Comparison of ENCODE assay signal across 20 cellular contexts in the genomic region with DNA sequence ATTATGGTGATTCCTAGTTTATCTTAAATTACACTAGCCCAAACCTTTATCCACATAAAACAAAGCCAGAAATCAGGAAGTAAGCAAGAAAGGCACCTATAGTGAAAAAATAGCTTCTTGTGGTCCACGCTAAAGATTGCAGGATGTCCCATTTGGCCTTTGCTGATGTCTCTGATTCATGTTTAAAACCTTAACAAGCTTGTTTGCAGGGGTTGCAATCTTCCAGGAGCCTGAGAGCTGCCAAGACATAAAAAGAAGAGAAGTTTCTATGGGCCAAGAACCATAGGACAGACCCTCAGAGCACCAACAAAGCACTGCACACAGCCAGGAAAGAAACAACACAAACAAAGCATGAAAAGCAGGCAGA. TPM values are rescaled to one million over a fixed set of nuclear protein-coding genes. Genes with fewer than 3 reads are reported as not detected.
DNase-seq lines count a peak whose midpoint lies in the region; ATAC-seq and TF ChIP-seq lines count a peak whose summit lies in the region.
"Had no signal": no experiment of that assay in that cellular context is flagged by ENCODE, and none has a peak within 500 bp of the region (broad histone marks: within the 10 kb centered on the region; RNA-seq: fewer than 3 reads in every experiment).

No MANE protein-coding gene starts in this region.

- intact Hi-C loops in activated CD8-positive, alpha-beta T cell treated with anti-CD3 and anti-CD28 coated beads for 36 hours (cut with micrococcal nuclease), result no loop called here
- intact Hi-C loops in upper lobe of right lung (cut with DNase I), result no loop called here

- no peak for ATAC-seq in activated CD8-positive, alpha-beta T cell treated with anti-CD3 and anti-CD28 coated beads, Interleukin-2, amount 10 ng/mL, durations not matched to agents 7 days and 5 days
- ATAC-seq in activated CD8-positive, alpha-beta T cell treated with anti-CD3 and anti-CD28 coated beads for 36 hours, result no peak
- no peak for ATAC-seq in RWPE2 (ENCODE audit: low read depth)
- no peak for ATAC-seq in foreskin keratinocyte
- no peak for ATAC-seq in upper lobe of right lung
- no peak for ATAC-seq in HG02678 (IDR thresholded peaks at IDR 0.05; ENCODE audit: unreplicated experiment)
- ATAC-seq: CD8-positive, alpha-beta T cell; Panc1 had no signal

- H3K9ac ChIP-seq in endodermal cell (ENCODE audit: extremely low read depth, low read length, poor library complexity, severe bottlenecking), result no peak overlapping the region
- H3K9ac ChIP-seq: SK-N-SH had no signal

- in situ Hi-C loops in GM13976 (cut with MboI; ENCODE audit: low sequenced_read_pairs, unreplicated experiment), result no loop called here

- peak overlapping the region; percentile 32 for H3K4me3 Mint-ChIP-seq in activated CD8-positive, alpha-beta T cell treated with anti-CD3 and anti-CD28 coated beads, Interleukin-2, amount 10 ng/mL, durations not matched to agents 7 days and 5 days
- no peak overlapping the region for H3K4me3 Mint-ChIP-seq in activated CD8-positive, alpha-beta T cell treated with anti-CD3 and anti-CD28 coated beads for 36 hours
- H3K4me3 Mint-ChIP-seq in endodermal cell, result no peak overlapping the region
- H3K4me3 Mint-ChIP-seq: activated naive CD8-positive, alpha-beta T cell; activated T-cell treated with anti-CD3 and anti-CD28 coated beads, Interleukin-2, amount 50 U/mL, for 24 hours had no signal

- 85 to 96% methylated on average over 1 of the region's 1 CpG for WGBS in endodermal cell (ENCODE audit: insufficient coverage in 1 of 2, insufficient read length in 1 of 2), 2 experiments

- CTCF ChIA-PET in activated CD8-positive, alpha-beta T cell treated with anti-CD3 and anti-CD28 coated beads, Interleukin-2, amount 10 ng/mL, durations not matched to agents 7 days and 5 days (lab: Charles Lee), result interaction anchor here (1.1 to 1.4 kb wide), 3 partner anchors 27 to 926 kb away, joined by 3 to 5 read pairs (median 3); no protein-coding TSS in a partner anchor
- CTCF ChIA-PET in activated CD8-positive, alpha-beta T cell treated with anti-CD3 and anti-CD28 coated beads for 36 hours (lab: Charles Lee), result interaction anchor here (1.2 to 1.6 kb wide), 3 partner anchors 25 to 45 kb away, joined by 3 to 4 read pairs (median 3); no protein-coding TSS in a partner anchor

- H3K36me3 ChIP-seq in RWPE2 (ENCODE audit: low read depth) (no peaks in the 10 kb centered on the region), upper lobe of right lung (no peaks in the 10 kb centered on the region), endodermal cell (ENCODE audit: control insufficient read depth, insufficient read depth, low read length) (no peaks in the 10 kb centered on the region)
- H3K36me3 ChIP-seq: heart right ventricle had no signal

- peak overlapping the region; percentile 45 for H3K27ac Mint-ChIP-seq in activated CD8-positive, alpha-beta T cell treated with anti-CD3 and anti-CD28 coated beads, Interleukin-2, amount 10 ng/mL, durations not matched to agents 7 days and 5 days
- no peak overlapping the region for H3K27ac Mint-ChIP-seq in activated CD8-positive, alpha-beta T cell treated with anti-CD3 and anti-CD28 coated beads for 36 hours
- no peak overlapping the region for H3K27ac Mint-ChIP-seq in endodermal cell
- H3K27ac Mint-ChIP-seq: activated naive CD8-positive, alpha-beta T cell; activated T-cell treated with anti-CD3 and anti-CD28 coated beads, Interleukin-2, amount 50 U/mL, for 24 hours had no signal

- no peak for DNase-seq in activated CD8-positive, alpha-beta T cell treated with anti-CD3 and anti-CD28 coated beads, Interleukin-2, amount 10 ng/mL, durations not matched to agents 7 days and 5 days
- DNase-seq in activated CD8-positive, alpha-beta T cell treated with anti-CD3 and anti-CD28 coated beads for 36 hours, result no peak
- no peak for DNase-seq in RWPE2 (ENCODE audit: low spot score)
- no peak for DNase-seq in foreskin keratinocyte
- DNase-seq in upper lobe of right lung, result no peak
- DNase-seq in endodermal cell, result no peak
- DNase-seq in GM13976 (ENCODE audit: low spot score), result no peak
- DNase-seq: activated CD4-positive, alpha-beta T cell treated with anti-CD3 and anti-CD28 coated beads, Interleukin-2, amount 50 U/mL, for 4 hours; activated T-cell treated with anti-CD3 and anti-CD28 coated beads, Interleukin-2, amount 50 U/mL, for 24 hours; CD8-positive, alpha-beta T cell; effector CD8-positive, alpha-beta T cell; IMR-90; mesenchymal stem cell; NCI-H524; SK-N-SH; stimulated activated CD4-positive, alpha-beta T cell treated with anti-CD3 and anti-CD28 coated beads, Interleukin-15, amount 100 ng/mL, for 24 hours had no signal

- H3K9me3 Mint-ChIP-seq in activated CD8-positive, alpha-beta T cell treated with anti-CD3 and anti-CD28 coated beads, Interleukin-2, amount 10 ng/mL, durations not matched to agents 7 days and 5 days (ENCODE audit: insufficient read depth), result no peaks in the 10 kb centered on the region
- no peaks in the 10 kb centered on the region for H3K9me3 Mint-ChIP-seq in activated CD8-positive, alpha-beta T cell treated with anti-CD3 and anti-CD28 coated beads for 36 hours
- H3K9me3 Mint-ChIP-seq in endodermal cell, result no peaks in the 10 kb centered on the region
- H3K9me3 Mint-ChIP-seq: activated T-cell treated with anti-CD3 and anti-CD28 coated beads, Interleukin-2, amount 50 U/mL, for 24 hours; CD8-positive, alpha-beta T cell had no signal

- H3K4me3 ChIP-seq in RWPE2 (ENCODE audit: severe bottlenecking) (no peak overlapping the region), upper lobe of right lung (no peak overlapping the region), endodermal cell (ENCODE audit: low read length) (no peak overlapping the region)
- H3K4me3 ChIP-seq: heart right ventricle had no signal

- H3K27ac ChIP-seq in RWPE2 (ENCODE audit: poor library complexity, severe bottlenecking), result peak overlapping the region; percentile 95
- peak overlapping the region; percentile 32 for H3K27ac ChIP-seq in foreskin keratinocyte
- peak overlapping the region; percentile 3 for H3K27ac ChIP-seq in upper lobe of right lung
- H3K27ac ChIP-seq in endodermal cell (ENCODE audit: low read depth, low read length), result no peak overlapping the region

- H3K4me1 ChIP-seq in RWPE2 (ENCODE audit: insufficient read depth, poor library complexity, severe bottlenecking) (peaks cover 56% of the 10 kb centered on the region), foreskin keratinocyte (peaks cover 50% of the 10 kb centered on the region), upper lobe of right lung (peaks cover 8% of the 10 kb centered on the region), endodermal cell (ENCODE audit: control insufficient read depth, insufficient read depth, low read length) (no peaks in the 10 kb centered on the region)

- no peaks in the 10 kb centered on the region for H3K27me3 ChIP-seq in RWPE2 (ENCODE audit: insufficient read depth, poor library complexity, severe bottlenecking)
- H3K27me3 ChIP-seq in foreskin keratinocyte, result no peaks in the 10 kb centered on the region
- no peaks in the 10 kb centered on the region for H3K27me3 ChIP-seq in upper lobe of right lung
- H3K27me3 ChIP-seq in endodermal cell (ENCODE audit: control insufficient read depth, insufficient read depth, low read length, poor library complexity, severe bottlenecking), result no peaks in the 10 kb centered on the region
- H3K27me3 ChIP-seq: heart right ventricle had no signal

- no peaks in the 10 kb centered on the region for H3K36me3 Mint-ChIP-seq in activated CD8-positive, alpha-beta T cell treated with anti-CD3 and anti-CD28 coated beads, Interleukin-2, amount 10 ng/mL, durations not matched to agents 7 days and 5 days (ENCODE audit: low read depth)
- H3K36me3 Mint-ChIP-seq in activated CD8-positive, alpha-beta T cell treated with anti-CD3 and anti-CD28 coated beads for 36 hours (ENCODE audit: low read depth), result no peaks in the 10 kb centered on the region
- H3K36me3 Mint-ChIP-seq in endodermal cell (ENCODE audit: low read depth), result no peaks in the 10 kb centered on the region
- H3K36me3 Mint-ChIP-seq: activated naive CD8-positive, alpha-beta T cell; CD8-positive, alpha-beta T cell had no signal

- no peaks in the 10 kb centered on the region for H3K27me3 Mint-ChIP-seq in activated CD8-positive, alpha-beta T cell treated with anti-CD3 and anti-CD28 coated beads, Interleukin-2, amount 10 ng/mL, durations not matched to agents 7 days and 5 days (ENCODE audit: low read depth)
- no peaks in the 10 kb centered on the region for H3K27me3 Mint-ChIP-seq in activated CD8-positive, alpha-beta T cell treated with anti-CD3 and anti-CD28 coated beads for 36 hours
- H3K27me3 Mint-ChIP-seq in endodermal cell (ENCODE audit: insufficient read depth), result no peaks in the 10 kb centered on the region
- H3K27me3 Mint-ChIP-seq: activated naive CD8-positive, alpha-beta T cell had no signal

- peaks cover 24% of the 10 kb centered on the region for H3K4me1 Mint-ChIP-seq in activated CD8-positive, alpha-beta T cell treated with anti-CD3 and anti-CD28 coated beads, Interleukin-2, amount 10 ng/mL, durations not matched to agents 7 days and 5 days (ENCODE audit: low read depth)
- H3K4me1 Mint-ChIP-seq in activated CD8-positive, alpha-beta T cell treated with anti-CD3 and anti-CD28 coated beads for 36 hours (ENCODE audit: low read depth), result peaks cover 23% of the 10 kb centered on the region
- H3K4me1 Mint-ChIP-seq in endodermal cell, result peaks cover 21% of the 10 kb centered on the region

- no peak for TF ChIP-seq CTCF in activated CD8-positive, alpha-beta T cell treated with anti-CD3 and anti-CD28 coated beads for 36 hours (IDR thresholded peaks at IDR 0.05)
- TF ChIP-seq CTCF in RWPE2 (IDR thresholded peaks at IDR 0.05; ENCODE audit: poor library complexity, severe bottlenecking), result no peak
- no peak for TF ChIP-seq CTCF in foreskin keratinocyte (conservative IDR thresholded peaks at IDR 0.05)
- TF ChIP-seq CTCF in upper lobe of right lung (IDR thresholded peaks at IDR 0.05), result no peak
- no peak for TF ChIP-seq CTCF in endodermal cell (conservative IDR thresholded peaks at IDR 0.05)
- TF ChIP-seq CTCF in GM13976 (IDR thresholded peaks at IDR 0.05; ENCODE audit: borderline replicate concordance, control extremely low read depth, extremely low read depth, insufficient read depth, missing control alignments), result no peak

- POLR2A ChIA-PET in activated CD8-positive, alpha-beta T cell treated with anti-CD3 and anti-CD28 coated beads, Interleukin-2, amount 10 ng/mL, durations not matched to agents 7 days and 5 days (lab: Charles Lee), result no interaction called here
- POLR2A ChIA-PET in activated CD8-positive, alpha-beta T cell treated with anti-CD3 and anti-CD28 coated beads for 36 hours (lab: Charles Lee), result interaction anchor here (0.6 to 0.8 kb wide), 3 partner anchors 13 to 660 kb away, joined by 3 read pairs; no protein-coding TSS in a partner anchor

- H3K9me3 ChIP-seq in RWPE2 (ENCODE audit: severe bottlenecking) (no peaks in the 10 kb centered on the region), upper lobe of right lung (no peaks in the 10 kb centered on the region), endodermal cell (ENCODE audit: control insufficient read depth, low read length) (no peaks in the 10 kb centered on the region)
- H3K9me3 ChIP-seq: heart right ventricle, SK-N-SH had no signal

RNA-seq across cellular contexts. Expression of gene ADAT2, which starts 49.5 kb away (rescaled TPM):
- total RNA-seq in activated CD8-positive, alpha-beta T cell treated with anti-CD3 and anti-CD28 coated beads, Interleukin-2, amount 10 ng/mL, durations not matched to agents 7 days and 5 days, result 10 to 100 TPM; 21.4 to 22.0 TPM
- total RNA-seq in activated CD8-positive, alpha-beta T cell treated with anti-CD3 and anti-CD28 coated beads for 36 hours, result 10 to 100 TPM; 35.9 to 40.8 TPM
- 8.8 and 11.9 TPM in 2 replicates for total RNA-seq in foreskin keratinocyte
- polyA plus RNA-seq in foreskin keratinocyte, result 4.8 and 6.2 TPM in 2 replicates
- total RNA-seq in upper lobe of right lung, result 7.1 TPM
- 10 to 100 TPM in 1 of 2 donors, 1 to 10 TPM in 1; 8.7 to 10.6 TPM for total RNA-seq in endodermal cell
- 10.5 TPM for polyA plus RNA-seq in endodermal cell (2013, experiment 1 of 2)
- polyA plus RNA-seq in endodermal cell (2013, experiment 2 of 2), result 8.4 TPM

RNA-seq across cellular contexts. Expression of gene PEX3, which starts 49.6 kb away (rescaled TPM):
- total RNA-seq in activated CD8-positive, alpha-beta T cell treated with anti-CD3 and anti-CD28 coated beads, Interleukin-2, amount 10 ng/mL, durations not matched to agents 7 days and 5 days, result 10 to 100 TPM; 14.5 to 15.1 TPM
- total RNA-seq in activated CD8-positive, alpha-beta T cell treated with anti-CD3 and anti-CD28 coated beads for 36 hours, result 10 to 100 TPM; 24.9 to 33.6 TPM
- total RNA-seq in foreskin keratinocyte (30.1 and 35.8 TPM in 2 replicates), upper lobe of right lung (18.8 TPM), endodermal cell (10 to 100 TPM in 1 of 2 donors, 1 to 10 TPM in 1; 10.0 to 12.2 TPM)
- polyA plus RNA-seq in foreskin keratinocyte, result 22.5 and 28.0 TPM in 2 replicates
- 13.4 TPM for polyA plus RNA-seq in endodermal cell (2013, experiment 1 of 2)
- 14.4 TPM for polyA plus RNA-seq in endodermal cell (2013, experiment 2 of 2)
